ENCODE assay signal across 1 cellular context in the genomic region with DNA sequence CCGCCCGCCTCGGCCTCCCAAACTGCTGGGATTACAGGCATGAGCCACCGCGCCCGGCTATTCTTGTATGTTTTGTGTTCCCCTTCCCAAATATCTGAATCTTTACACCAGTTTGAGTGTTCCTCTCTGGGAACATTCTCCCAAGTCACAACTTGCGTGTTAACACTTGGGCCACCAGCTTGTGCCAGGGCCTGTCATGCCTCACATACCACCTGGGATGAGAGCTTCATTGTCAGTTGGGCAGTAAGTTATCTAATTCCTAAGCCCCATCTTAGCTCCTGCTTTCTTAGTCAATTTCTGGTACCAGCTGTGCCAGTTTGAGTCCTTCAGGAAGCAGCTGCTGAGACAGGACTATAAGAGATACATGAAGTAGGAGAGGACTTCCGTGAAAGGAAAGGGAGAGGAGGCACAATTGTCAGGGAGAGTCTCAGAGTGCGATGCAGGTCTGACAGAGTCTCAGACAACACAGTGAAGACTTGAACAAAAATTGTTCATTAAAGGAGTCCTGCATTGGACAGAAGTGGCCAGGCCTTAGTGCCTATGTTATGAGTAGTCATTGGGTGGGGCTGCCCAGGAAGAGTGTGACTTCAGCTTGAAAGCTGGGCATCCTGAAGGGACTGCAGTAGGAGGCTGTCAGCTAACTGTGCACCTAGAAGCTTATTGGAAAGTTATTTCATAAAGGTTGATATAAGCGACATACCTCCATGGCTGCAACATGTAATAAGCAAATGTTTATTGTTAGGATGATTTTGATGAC.
TF ChIP-seq lines count a peak whose summit lies in the region.

No MANE protein-coding gene starts in this region.

TF ChIP-seq in SK-N-SH treated with all-trans-retinoic acid at 6 μM for 48 hours, 23 proteins besides CTCF, POLR2A, EP300 and RAD21 (continued from another document):
- TF ChIP-seq, protein P1, sequence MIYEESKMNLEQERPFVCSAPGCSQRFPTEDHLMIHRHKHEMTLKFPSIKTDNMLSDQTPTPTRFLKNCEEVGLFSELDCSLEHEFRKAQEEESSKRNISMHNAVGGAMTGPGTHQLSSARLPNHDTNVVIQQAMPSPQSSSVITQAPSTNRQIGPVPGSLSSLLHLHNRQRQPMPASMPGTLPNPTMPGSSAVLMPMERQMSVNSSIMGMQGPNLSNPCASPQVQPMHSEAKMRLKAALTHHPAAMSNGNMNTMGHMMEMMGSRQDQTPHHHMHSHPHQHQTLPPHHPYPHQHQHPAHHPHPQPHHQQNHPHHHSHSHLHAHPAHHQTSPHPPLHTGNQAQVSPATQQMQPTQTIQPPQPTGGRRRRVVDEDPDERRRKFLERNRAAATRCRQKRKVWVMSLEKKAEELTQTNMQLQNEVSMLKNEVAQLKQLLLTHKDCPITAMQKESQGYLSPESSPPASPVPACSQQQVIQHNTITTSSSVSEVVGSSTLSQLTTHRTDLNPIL (CRISPR knock-in tag; IDR thresholded peaks at IDR 0.05; ENCODE audit: low read depth): no peak
- TF ChIP-seq ZC3H10 (CRISPR knock-in tag; IDR thresholded peaks at IDR 0.05) (no peak), ESRRG (CRISPR knock-in tag; IDR thresholded peaks at IDR 0.05) (no peak), OSR1 (CRISPR knock-in tag; IDR thresholded peaks at IDR 0.05) (no peak)
